Comparison of ENCODE assay signal across 8 cellular contexts in genomic region chr12:89353188-89353822, GRCh38. TPM values are rescaled to one million over a fixed set of nuclear protein-coding genes. Genes with fewer than 3 reads are reported as not detected.
DNase-seq lines count a peak whose midpoint lies in the region; ATAC-seq and TF ChIP-seq lines count a peak whose summit lies in the region.

No MANE protein-coding gene starts in this region.

- no peaks in the 10 kb centered on the region for H3K27me3 ChIP-seq in body of pancreas
- peaks cover 20% of the 10 kb centered on the region; the same call in 1 of the 2 replicates for H3K27me3 ChIP-seq in iPS DF 6.9 (ENCODE audit: control insufficient read depth, insufficient read depth, low read length)
- no peaks in the 10 kb centered on the region for H3K27me3 ChIP-seq in rectal smooth muscle tissue (ENCODE audit: control insufficient read depth, insufficient read depth, low read length)

- peak; percentile 50 to 92 (median 92) for DNase-seq in NCI-H1417 (lab: John Stamatoyannopoulos, UW)
- DNase-seq in NCI-H1417 treated with DMSO at 0.1 percent for 48 hours (lab: John Stamatoyannopoulos, UW): no peak
- peak; percentile 57 for DNase-seq in KBM-7
- DNase-seq in SW480 (ENCODE audit: low spot score): peak; percentile 83
- DNase-seq in body of pancreas: peak; percentile 82 to 88 (median 87)
- DNase-seq in iPS DF 6.9 (ENCODE audit: low read depth, low spot score): no peak

- H3K9me3 ChIP-seq in body of pancreas: no peaks in the 10 kb centered on the region
- no peaks in the 10 kb centered on the region for H3K9me3 ChIP-seq in iPS DF 6.9 (ENCODE audit: control insufficient read depth, insufficient read depth, low read length)

- in situ Hi-C loops in KBM-7 (cut with MboI; ENCODE audit: low pct_unique_long_range_greater_than_20kb, low sequenced_read_pairs): loop anchor here (25.0 kb wide), 1 partner anchor 316 kb away; no protein-coding TSS in a partner anchor

- peak; percentile 64 for ATAC-seq in body of pancreas
- no peak for ATAC-seq in HG02610 (IDR thresholded peaks at IDR 0.05; ENCODE audit: unreplicated experiment)

- H3K9ac ChIP-seq in rectal smooth muscle tissue (ENCODE audit: low read length): peak overlapping the region; percentile 61

- 0 to 1% methylated on average over 17 to 49 of the region's 49 CpGs for WGBS in body of pancreas, 2 donors
- WGBS in iPS DF 6.9 (ENCODE audit: insufficient coverage, insufficient read length): no CpG with 5 or more reads among the region's 49 CpGs

- H3K27ac ChIP-seq in body of pancreas: peak overlapping the region; percentile 99 to 100 (median 100)
- no peak overlapping the region for H3K27ac ChIP-seq in iPS DF 6.9 (ENCODE audit: low read length)
- peak overlapping the region; percentile 98 for H3K27ac ChIP-seq in rectal smooth muscle tissue (ENCODE audit: low read depth, low read length)

- peak; percentile 89 to 92 (median 90) for TF ChIP-seq POLR2A in body of pancreas (IDR thresholded peaks at IDR 0.05)

- TF ChIP-seq CTCF in body of pancreas (IDR thresholded peaks at IDR 0.05): no peak

- intact Hi-C loops in body of pancreas (cut with DNase I): no loop called here

- peak overlapping the region; percentile 47 to 77 for H3K4me3 ChIP-seq in body of pancreas
- H3K4me3 ChIP-seq in iPS DF 6.9 (ENCODE audit: low read length): peak overlapping the region; percentile 46; the same call in 1 of the 2 replicates
- H3K4me3 ChIP-seq in rectal smooth muscle tissue (ENCODE audit: low read length): peak overlapping the region; percentile 97

- H3K4me1 ChIP-seq in body of pancreas (peaks cover 49% of the 10 kb centered on the region), iPS DF 6.9 (ENCODE audit: control insufficient read depth, insufficient read depth, low read length) (peaks cover 7% of the 10 kb centered on the region; the same call in 1 of the 2 replicates), rectal smooth muscle tissue (ENCODE audit: control insufficient read depth, insufficient read depth, low read length) (no peaks in the 10 kb centered on the region)

- no peaks in the 10 kb centered on the region for H3K36me3 ChIP-seq in body of pancreas (replicated peaks in 1 of 2; ENCODE audit: insufficient read depth in 1 of 2, low read depth in 2 of 2)
- no peaks in the 10 kb centered on the region for H3K36me3 ChIP-seq in iPS DF 6.9 (ENCODE audit: control insufficient read depth, insufficient read depth, low read length)
- peaks cover 7% of the 10 kb centered on the region for H3K36me3 ChIP-seq in rectal smooth muscle tissue (ENCODE audit: control insufficient read depth, insufficient read depth, low read length)

RNA-seq across cellular contexts. Expression of gene DUSP6, which starts 1.0 kb away (rescaled TPM):
- total RNA-seq in body of pancreas: 10 to 100 TPM; 21.3 to 49.8 TPM

Comparison
In these comparisons a context has a peak if more than half of its experiments do, and no peak if none do; other contexts are left out.
1. DNase-seq: peak in NCI-H1417 (3 of 3), KBM-7 (single experiment), SW480 (single experiment) and body of pancreas (4 of 4); none in NCI-H1417 treated with DMSO at 0.1 percent for 48 hours (single experiment) and iPS DF 6.9 (single experiment).
2. H3K4me3 ChIP-seq: peak in every context shown above with its lines; median percentile 97 in rectal smooth muscle tissue; 62 in body of pancreas; 46 in iPS DF 6.9.